ENCODE assay signal across 15 cellular contexts in genomic region chr16:73154063-73154870, GRCh38.
DNase-seq lines count a peak whose midpoint lies in the region; ATAC-seq, FAIRE-seq and TF ChIP-seq lines count a peak whose summit lies in the region.
"Had no signal": no experiment of that assay in that cellular context is flagged by ENCODE, and none has a peak within 500 bp of the region (broad histone marks: within the 10 kb centered on the region; RNA-seq: fewer than 3 reads in every experiment).

No MANE protein-coding gene starts in this region.

- H3K79me2 ChIP-seq in K562 (ENCODE audit: control insufficient read depth, insufficient read depth, low read length): no peaks in the 10 kb centered on the region

- TF ChIP-seq EP300 in K562 (IDR thresholded peaks at IDR 0.05; ENCODE audit: low read length): no peak

- TF ChIP-seq RAD21 in K562 (CRISPR knock-in tag; conservative IDR thresholded peaks at IDR 0.05 in 1 of 2, IDR thresholded peaks at IDR 0.05 in 1 of 2): no peak
- no peak for TF ChIP-seq RAD21 in liver (IDR thresholded peaks at IDR 0.05)

- no peak for TF ChIP-seq CTCF in K562 (IDR thresholded peaks at IDR 0.05 in 2 of 3, conservative IDR thresholded peaks at IDR 0.05 in 1 of 3; ENCODE audit: insufficient read depth in 2 of 3, low read depth in 1 of 3, low read length in 3 of 3)
- TF ChIP-seq CTCF in liver (IDR thresholded peaks at IDR 0.05; ENCODE audit: low read depth, low read length, missing input control): no peak

- BruUV-seq in K562 (replicated peaks; lab: Mats Ljungman, UMichigan): no TSS peak

- H3K27ac ChIP-seq in K562 (ENCODE audit: extremely low read depth, low read depth, low read length) (no peak overlapping the region), liver (ENCODE audit: low read depth in 1 of 2, low read length in 2 of 2) (peak overlapping the region in 1 of 2 donors; percentile 20)

- H3K9me3 ChIP-seq in K562 (replicated peaks; ENCODE audit: control insufficient read depth, insufficient read depth, low read depth, low read length): no peaks in the 10 kb centered on the region
- H3K9me3 ChIP-seq in liver (ENCODE audit: control insufficient read depth in 4 of 4, low read length in 3 of 4): no peaks in the 10 kb centered on the region
- H3K9me3 ChIP-seq: Caco-2, SK-N-SH had no signal

- intact Hi-C loops in K562 (cut with micrococcal nuclease): no loop called here

- FAIRE-seq in K562 (lab: Jason Lieb, UNC): no peak

- no peak overlapping the region for H3K4me3 ChIP-seq in K562
- H3K4me3 ChIP-seq in liver (ENCODE audit: low read depth in 1 of 3, low read length in 3 of 3): no peak overlapping the region
- H3K4me3 ChIP-seq: coronary artery had no signal

- in situ Hi-C loops in K562 (cut with MboI): no loop called here

- H3K9ac ChIP-seq in K562 (ENCODE audit: insufficient read depth in 1 of 2, low read depth in 2 of 2, low read length in 2 of 2) (no peak overlapping the region), liver (ENCODE audit: low read depth in 1 of 2, low read length in 2 of 2) (no peak overlapping the region)
- H3K9ac ChIP-seq: SK-N-SH had no signal

- H3K27me3 ChIP-seq in K562 (ENCODE audit: control insufficient read depth in 2 of 2, insufficient read depth in 2 of 2, low read length in 2 of 2) (peaks cover 0 to 4% of the 10 kb centered on the region in 2 experiments; a peak in 1 of 5 replicates), liver (ENCODE audit: control insufficient read depth in 4 of 4, insufficient read depth in 4 of 4, low read length in 3 of 4) (no peaks in the 10 kb centered on the region)

- no peak overlapping the region for H2AFZ ChIP-seq in K562 (ENCODE audit: low read depth, low read length)

- H3K36me3 ChIP-seq in K562 (ENCODE audit: control insufficient read depth, insufficient read depth, low read length): no peaks in the 10 kb centered on the region
- no peaks in the 10 kb centered on the region for H3K36me3 ChIP-seq in liver (ENCODE audit: control insufficient read depth in 4 of 4, insufficient read depth in 3 of 4, low read depth in 1 of 4, low read length in 3 of 4)

- ATAC-seq in K562: no peak
- no peak for ATAC-seq in HG03045 (IDR thresholded peaks at IDR 0.05; ENCODE audit: unreplicated experiment)

- no peaks in the 10 kb centered on the region for H4K20me1 ChIP-seq in K562 (replicated peaks; ENCODE audit: control insufficient read depth, insufficient read depth, low read length)

- no peak for TF ChIP-seq POLR2A in K562 (conservative IDR thresholded peaks at IDR 0.05)

- CTCF ChIA-PET in K562 (lab: Yijun Ruan, JAX; ENCODE audit: low intra/inter-chr PET ratio): no interaction called here

- under 1% methylated on average over 8 of the region's 10 CpGs for WGBS in K562 (ENCODE audit: insufficient coverage, low coverage, missing lambda C conversion rate)
- 70% methylated on average over 10 of the region's 10 CpGs for WGBS in liver

- peak; percentile 100 for DNase-seq in MV-4-11 (lab: John Stamatoyannopoulos, UW)
- no peak for DNase-seq in K562 (ENCODE audit: extremely low read depth in 1 of 4, low spot score in 3 of 4)
- peak; percentile 37 for DNase-seq in superior temporal gyrus (ENCODE audit: extremely low spot score)
- no peak for DNase-seq in effector CD8-positive, alpha-beta T cell (lab: John Stamatoyannopoulos, UW)
- DNase-seq in NCI-H748 treated with DMSO at 0.1 percent for 48 hours (lab: John Stamatoyannopoulos, UW): no peak
- DNase-seq in GM03348 (ENCODE audit: low spot score): no peak
- DNase-seq: activated CD4-positive, alpha-beta memory T cell treated with anti-CD3 and anti-CD28 coated beads, Interleukin-2, amount 10 ng/mL, durations not matched to agents 7 days and 5 days; activated naive CD4-positive, alpha-beta T cell treated with anti-CD3 and anti-CD28 coated beads, Interleukin-2, amount 50 U/mL, for 16 hours; Caco-2; NCI-H1092 treated with DMSO at 0.1 percent for 48 hours; NCI-H524; SK-N-SH had no signal

- POLR2A ChIA-PET in K562 (lab: Yijun Ruan, JAX): no interaction called here

- no peak overlapping the region for H3K4me2 ChIP-seq in K562 (ENCODE audit: insufficient read depth, low read length)
- H3K4me2 ChIP-seq: SK-N-SH had no signal

- H3K9me1 ChIP-seq in K562 (ENCODE audit: control insufficient read depth, insufficient read depth, low read length): no peaks in the 10 kb centered on the region

- no peaks in the 10 kb centered on the region for H3K4me1 ChIP-seq in K562 (replicated peaks in 1 of 2; ENCODE audit: control insufficient read depth in 2 of 2, insufficient read depth in 2 of 2, low read length in 2 of 2)
- peaks cover 0 to 13% (median 3%) of the 10 kb centered on the region in 4 donors for H3K4me1 ChIP-seq in liver (ENCODE audit: control insufficient read depth in 4 of 4, insufficient read depth in 4 of 4, low read length in 3 of 4)

TF ChIP-seq in K562, 482 proteins besides CTCF, POLR2A, EP300 and RAD21:
- TF ChIP-seq BMI1 (IDR thresholded peaks at IDR 0.05; ENCODE audit: low read length) (no peak), SPI1 (IDR thresholded peaks at IDR 0.05; ENCODE audit: borderline replicate concordance, low read depth, low read length) (peak; percentile 51; the same call in 1 of the 2 replicates)

TF ChIP-seq in liver, 16 proteins besides CTCF, POLR2A, EP300 and RAD21:
- TF ChIP-seq FOXA2 (IDR thresholded peaks at IDR 0.05) (no peak), NR2F2 (IDR thresholded peaks at IDR 0.05) (peak; percentile 78)

Comparison
In these comparisons a context has a peak if more than half of its experiments do, and no peak if none do; other contexts are left out.
1. DNase-seq: peak in MV-4-11 (single experiment) and superior temporal gyrus (single experiment); none in K562 (0 of 4), effector CD8-positive, alpha-beta T cell (single experiment), NCI-H748 treated with DMSO at 0.1 percent for 48 hours (single experiment) and GM03348 (single experiment).